ENCODE assay signal across 17 cellular contexts in the genomic region with DNA sequence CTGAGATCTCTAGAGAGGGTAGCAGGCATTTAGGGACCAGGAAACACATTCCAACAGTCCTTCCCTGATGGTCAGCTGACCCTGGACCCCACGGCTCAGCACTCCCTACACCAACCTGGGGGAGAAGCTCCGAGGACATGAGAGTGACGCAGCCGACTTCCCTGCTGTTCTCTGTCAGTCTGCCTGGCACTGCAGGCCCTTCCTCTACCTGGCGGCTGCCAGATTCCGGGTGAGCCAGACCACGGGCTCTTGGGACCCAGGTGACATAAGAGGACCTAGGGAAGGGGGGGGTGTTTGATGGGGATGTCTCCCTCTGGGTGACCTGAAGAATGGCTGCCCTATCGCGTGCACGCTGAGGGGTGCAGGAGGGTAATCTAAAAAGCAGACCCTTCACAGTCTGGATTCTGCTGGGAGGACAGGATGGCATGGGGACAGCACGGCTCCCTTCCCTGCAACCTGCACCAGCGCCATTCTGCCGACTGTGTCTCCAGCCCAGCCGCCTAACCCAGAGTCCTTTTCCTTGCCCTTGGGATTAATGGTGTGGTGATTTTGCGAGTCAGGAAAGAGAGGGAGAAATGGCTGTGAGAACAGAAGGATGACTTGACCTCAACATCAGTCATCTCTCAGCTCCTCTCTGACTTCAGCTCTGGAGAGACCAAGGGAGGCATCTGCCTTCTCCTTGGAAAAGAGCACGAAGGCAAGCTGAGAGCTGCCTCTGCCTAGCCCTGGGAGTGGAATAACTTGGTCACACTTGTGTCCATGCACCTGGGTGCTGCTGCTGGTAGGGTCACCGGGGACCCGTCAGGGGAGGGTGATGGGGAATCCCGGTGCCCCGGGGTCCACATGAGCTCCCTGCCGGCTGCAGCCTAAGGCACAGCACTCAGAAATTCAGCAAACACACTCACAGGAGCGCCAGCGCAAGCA.
DNase-seq lines count a peak whose midpoint lies in the region; ATAC-seq and TF ChIP-seq lines count a peak whose summit lies in the region.
"Had no signal": no experiment of that assay in that cellular context is flagged by ENCODE, and none has a peak within 500 bp of the region (broad histone marks: within the 10 kb centered on the region; RNA-seq: fewer than 3 reads in every experiment).

No MANE protein-coding gene starts in this region.

- in situ Hi-C loops in transverse colon (cut with MboI; ENCODE audit: low pct_ligation_motif_present in 1 of 4, low pct_unique_long_range_greater_than_20kb in 1 of 4, low sequenced_read_pairs in 3 of 4) = no loop called here

- WGBS in heart left ventricle, 4 donors = 68 to 82% (median 77%) methylated on average over 14 to 23 of the region's 23 CpGs
- WGBS in esophagus muscularis mucosa = 92% methylated on average over 15 of the region's 23 CpGs
- WGBS in transverse colon (ENCODE audit: low coverage in 1 of 2), 2 donors = 77% methylated on average over 23 of the region's 23 CpGs; no CpG with 5 or more reads in 1 of the 2 donors

- ATAC-seq in heart left ventricle = no peak
- ATAC-seq in GM18517 (IDR thresholded peaks at IDR 0.05; ENCODE audit: unreplicated experiment) = no peak
- ATAC-seq: activated naive CD4-positive, alpha-beta T cell treated with anti-CD3 and anti-CD28 coated beads, Interleukin-2, amount 50 U/mL, for 72 hours had no signal

- TF ChIP-seq POLR2A in heart left ventricle (IDR thresholded peaks at IDR 0.05) (no peak), esophagus muscularis mucosa (IDR thresholded peaks at IDR 0.05; ENCODE audit: low read depth) (no peak), transverse colon (IDR thresholded peaks at IDR 0.05) (no peak)

- H3K27ac Mint-ChIP-seq in neural crest cell (ENCODE audit: unreplicated experiment) = peak overlapping the region; percentile 72
- H3K27ac Mint-ChIP-seq: CD4-positive, alpha-beta memory T cell had no signal

- no peaks in the 10 kb centered on the region for H3K9me3 Mint-ChIP-seq in neural crest cell
- H3K9me3 Mint-ChIP-seq: activated naive CD4-positive, alpha-beta T cell treated with anti-CD3 and anti-CD28 coated beads, Interleukin-2, amount 50 U/mL, for 72 hours; CD4-positive, alpha-beta memory T cell; immature natural killer cell had no signal

- TF ChIP-seq CTCF in heart left ventricle (IDR thresholded peaks at IDR 0.05) = no peak
- TF ChIP-seq CTCF in esophagus muscularis mucosa (IDR thresholded peaks at IDR 0.05) = no peak
- no peak for TF ChIP-seq CTCF in neural crest cell (conservative IDR thresholded peaks at IDR 0.05)
- TF ChIP-seq CTCF in transverse colon (IDR thresholded peaks at IDR 0.05) = no peak

- intact Hi-C loops in heart left ventricle (cut with DNase I) = loop anchor here in 1 of 10 donors (10.0 kb wide), 1 partner anchor 119 kb away; no protein-coding TSS in a partner anchor
- intact Hi-C loops in cardiac septum (cut with DNase I) = no loop called here
- intact Hi-C loops in esophagus muscularis mucosa (cut with DNase I) = no loop called here
- intact Hi-C loops in transverse colon (cut with DNase I; ENCODE audit: low total_unique reads) = loop anchor here (10.0 kb wide), 1 partner anchor 119 kb away; no protein-coding TSS in a partner anchor

- H3K36me3 ChIP-seq in heart left ventricle (no peaks in the 10 kb centered on the region), esophagus muscularis mucosa (no peaks in the 10 kb centered on the region), transverse colon (no peaks in the 10 kb centered on the region)
- H3K36me3 ChIP-seq: SJCRH30, upper lobe of left lung had no signal

- H3K4me3 Mint-ChIP-seq in neural crest cell = peak overlapping the region; percentile 67
- H3K4me3 Mint-ChIP-seq: CD4-positive, alpha-beta memory T cell had no signal

- peaks cover 24% of the 10 kb centered on the region for H3K4me1 Mint-ChIP-seq in neural crest cell
- H3K4me1 Mint-ChIP-seq: CD4-positive, alpha-beta memory T cell; immature natural killer cell had no signal

- no peak for DNase-seq in heart left ventricle
- no peak for DNase-seq in cardiac septum (ENCODE audit: low spot score)
- DNase-seq in esophagus muscularis mucosa (ENCODE audit: extremely low spot score) = no peak
- no peak for DNase-seq in neural crest cell (ENCODE audit: low read depth, low spot score)
- DNase-seq in transverse colon = no peak
- DNase-seq in AG08395 (ENCODE audit: low spot score) = no peak
- no peak for DNase-seq in stimulated activated CD8-positive, alpha-beta memory T cell treated with anti-CD3 and anti-CD28 coated beads, Interleukin-4, amount 100 ng/mL, for 48 hours
- DNase-seq: activated CD4-positive, alpha-beta T cell treated with anti-CD3 and anti-CD28 coated beads for 1 hour; CD4-positive, alpha-beta memory T cell; foreskin melanocyte; immature natural killer cell; SJCRH30; stimulated activated CD4-positive, alpha-beta T cell treated with anti-CD3 and anti-CD28 coated beads, Interleukin-1b, Interleukin-23, amount 100 ng/mL, for 48 hours had no signal

- no peaks in the 10 kb centered on the region for H3K27me3 Mint-ChIP-seq in neural crest cell (ENCODE audit: low read depth)
- H3K27me3 Mint-ChIP-seq: CD4-positive, alpha-beta memory T cell had no signal

- H3K27ac ChIP-seq in heart left ventricle (peak overlapping the region in 11 of 12 donors; percentile 49 to 84 (median 72)), esophagus muscularis mucosa (replicated peaks in 1 of 4) (peak overlapping the region; percentile 76 to 85 (median 80)), transverse colon (peak overlapping the region in 3 of 4 donors; percentile 48 to 75 (median 62))
- H3K27ac ChIP-seq: SJCRH30, upper lobe of left lung had no signal

- H3K4me3 ChIP-seq in heart left ventricle (peak overlapping the region in 4 of 12 donors; percentile 12 to 40 (median 34)), esophagus muscularis mucosa (peak overlapping the region; percentile 24 to 36 (median 32)), transverse colon (peak overlapping the region in 2 of 4 donors; percentile 15 to 24)
- H3K4me3 ChIP-seq: mucosa of descending colon, SJCRH30 had no signal

- H3K27me3 ChIP-seq in heart left ventricle (no peaks in the 10 kb centered on the region), esophagus muscularis mucosa (no peaks in the 10 kb centered on the region), transverse colon (no peaks in the 10 kb centered on the region)
- H3K27me3 ChIP-seq: SJCRH30, upper lobe of left lung had no signal

- peaks cover 0 to 54% (median 12%) of the 10 kb centered on the region in 12 donors for H3K4me1 ChIP-seq in heart left ventricle
- peaks cover 33 to 78% (median 70%) of the 10 kb centered on the region in 4 donors for H3K4me1 ChIP-seq in esophagus muscularis mucosa
- peaks cover 0 to 14% (median 12%) of the 10 kb centered on the region in 4 donors for H3K4me1 ChIP-seq in transverse colon
- H3K4me1 ChIP-seq: SJCRH30 had no signal

- peaks cover under 1% of the 10 kb centered on the region for H3K36me3 Mint-ChIP-seq in neural crest cell (ENCODE audit: low read depth)
- H3K36me3 Mint-ChIP-seq: activated naive CD4-positive, alpha-beta T cell treated with anti-CD3 and anti-CD28 coated beads, Interleukin-2, amount 50 U/mL, for 72 hours; CD4-positive, alpha-beta memory T cell; immature natural killer cell had no signal

- H3K9me3 ChIP-seq in heart left ventricle (no peaks in the 10 kb centered on the region), esophagus muscularis mucosa (no peaks in the 10 kb centered on the region), transverse colon (no peaks in the 10 kb centered on the region)
- H3K9me3 ChIP-seq: mucosa of descending colon, SJCRH30, upper lobe of left lung had no signal

- TF ChIP-seq EP300 in esophagus muscularis mucosa (IDR thresholded peaks at IDR 0.05) (no peak), transverse colon (IDR thresholded peaks at IDR 0.05; ENCODE audit: low read depth) (no peak)
